ENCODE assay signal across 24 cellular contexts in the genomic region with DNA sequence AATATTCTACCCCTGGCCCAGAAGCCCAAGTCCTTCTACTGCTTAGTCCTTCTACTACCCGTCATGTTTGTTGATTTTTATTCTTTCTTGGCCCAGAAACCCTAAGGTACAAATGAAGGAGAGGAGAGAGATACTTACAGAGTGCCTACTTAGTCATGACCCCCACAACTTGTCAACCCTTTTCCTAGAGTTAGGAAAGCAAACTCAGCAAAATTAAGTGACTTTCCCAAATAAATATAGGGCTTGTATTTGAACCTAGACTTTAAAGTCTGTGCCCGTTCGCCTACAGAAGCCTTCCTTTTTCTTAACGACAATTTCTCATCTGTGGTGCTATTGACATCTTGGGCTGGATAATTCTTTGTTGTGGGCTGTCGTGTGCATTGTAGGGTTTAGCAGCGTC.
A peak's percentile ranks its signal among the peaks of the same experiment; 100 is the strongest.
DNase-seq lines count a peak whose midpoint lies in the region; ATAC-seq, FAIRE-seq and TF ChIP-seq lines count a peak whose summit lies in the region.
"Had no signal": no experiment of that assay in that cellular context is flagged by ENCODE, and none has a peak within 500 bp of the region (broad histone marks: within the 10 kb centered on the region; RNA-seq: fewer than 3 reads in every experiment).

No MANE protein-coding gene starts in this region.

- DNase-seq in HepG2 (ENCODE audit: low spot score) (no peak), right lobe of liver (no peak), HT-29 (ENCODE audit: low spot score) (no peak), mammary epithelial cell (no peak)
- DNase-seq: ACHN; AML-193; BE2C; C1 segment of cervical spinal cord; Calu3; CD4-positive, alpha-beta memory T cell; COR-L47; DMS53; DMS79 treated with DMSO at 0.1 percent for 48 hours; GF-D8; GOT3; HFFc6 had no signal

- H4K20me1 ChIP-seq in HepG2 (ENCODE audit: insufficient read depth, low read length) (no peaks in the 10 kb centered on the region), mammary epithelial cell (ENCODE audit: insufficient read depth, low read length) (no peaks in the 10 kb centered on the region)

- H3K4me3 ChIP-seq in HepG2 (replicated peaks in 1 of 3; ENCODE audit: insufficient read depth in 1 of 3, low read depth in 2 of 3, low read length in 3 of 3) (no peak overlapping the region), right lobe of liver (no peak overlapping the region), iPS-15b (ENCODE audit: low read depth, low read length) (no peak overlapping the region), mammary epithelial cell (replicated peaks in 1 of 3; ENCODE audit: insufficient read depth in 1 of 3, low read depth in 2 of 3, low read length in 3 of 3) (no peak overlapping the region)
- H3K4me3 ChIP-seq: HAP-1 had no signal

- ATAC-seq in HepG2 (no peak), right lobe of liver (no peak), HG03520 (IDR thresholded peaks at IDR 0.05; ENCODE audit: unreplicated experiment) (no peak)

- TF ChIP-seq POLR2A in HepG2 (IDR thresholded peaks at IDR 0.05; ENCODE audit: insufficient read depth in 1 of 2, low read depth in 2 of 2, low read length in 2 of 2) (no peak), right lobe of liver (IDR thresholded peaks at IDR 0.05) (no peak)

- in situ Hi-C loops in HepG2 (cut with HindIII; ENCODE audit: extremely low pct_ligation_motif_present, low pct_unique_long_range_greater_than_20kb) (no loop called here), mammary epithelial cell (cut with MboI; ENCODE audit: low sequenced_read_pairs in 2 of 2) (no loop called here)

- intact Hi-C loops in HepG2 (cut with micrococcal nuclease; ENCODE audit: unreplicated experiment) (no loop called here), right lobe of liver (cut with DNase I) (no loop called here), mammary epithelial cell (cut with micrococcal nuclease) (no loop called here)

- H3K36me3 ChIP-seq in HepG2 (replicated peaks in 1 of 2; ENCODE audit: control insufficient read depth in 1 of 2, insufficient read depth in 2 of 2, low read length in 2 of 2), result no peaks in the 10 kb centered on the region
- no peaks in the 10 kb centered on the region for H3K36me3 ChIP-seq in right lobe of liver
- H3K36me3 ChIP-seq in KOPT-K1 (ENCODE audit: insufficient read depth, low read length), result no peaks in the 10 kb centered on the region
- peaks cover 12% of the 10 kb centered on the region for H3K36me3 ChIP-seq in iPS-15b (ENCODE audit: control insufficient read depth, insufficient read depth, low read length)
- H3K36me3 ChIP-seq in mammary epithelial cell (ENCODE audit: insufficient read depth, low read length), result no peaks in the 10 kb centered on the region
- H3K36me3 ChIP-seq: HAP-1 had no signal

- H3K79me2 ChIP-seq in HepG2 (ENCODE audit: insufficient read depth, low read length) (no peaks in the 10 kb centered on the region), mammary epithelial cell (ENCODE audit: insufficient read depth, low read length) (no peaks in the 10 kb centered on the region)

- dilution Hi-C loops in mammary epithelial cell (cut with HindIII; ENCODE audit: low sequenced_read_pairs), result loop anchor here (5.0 kb wide), 1 partner anchor 46 kb away; a partner anchor contains a TSS

- H3K9me3 ChIP-seq in HepG2 (ENCODE audit: low read length), result no peaks in the 10 kb centered on the region
- no peaks in the 10 kb centered on the region for H3K9me3 ChIP-seq in right lobe of liver
- no peaks in the 10 kb centered on the region for H3K9me3 ChIP-seq in KOPT-K1 (ENCODE audit: insufficient read depth, low read length, poor library complexity, severe bottlenecking)
- no peaks in the 10 kb centered on the region for H3K9me3 ChIP-seq in iPS-15b (ENCODE audit: control insufficient read depth, insufficient read depth, low read length)
- no peaks in the 10 kb centered on the region for H3K9me3 ChIP-seq in mammary epithelial cell (replicated peaks; ENCODE audit: insufficient read depth, low read length)
- H3K9me3 ChIP-seq: BE2C, HAP-1 had no signal

- POLR2A ChIA-PET in HepG2 (lab: Yijun Ruan, JAX), result no interaction called here

- WGBS in HepG2 (ENCODE audit: low lambda C conversion rate), result 64% methylated on average over 6 of the region's 6 CpGs
- 80% methylated on average over 6 of the region's 6 CpGs for WGBS in right lobe of liver (ENCODE audit: insufficient coverage, low coverage, low lambda C conversion rate, missing lambda C conversion rate)
- WGBS in mammary epithelial cell (ENCODE audit: low coverage, missing lambda C conversion rate), result 89% methylated on average over 6 of the region's 6 CpGs

- no peaks in the 10 kb centered on the region for H3K27me3 ChIP-seq in HepG2 (ENCODE audit: control insufficient read depth in 1 of 2, insufficient read depth in 2 of 2, low read length in 2 of 2)
- no peaks in the 10 kb centered on the region for H3K27me3 ChIP-seq in right lobe of liver
- no peaks in the 10 kb centered on the region for H3K27me3 ChIP-seq in iPS-15b (ENCODE audit: control insufficient read depth, insufficient read depth, low read length)
- no peaks in the 10 kb centered on the region for H3K27me3 ChIP-seq in mammary epithelial cell (ENCODE audit: insufficient read depth, low read length)
- H3K27me3 ChIP-seq: BE2C had no signal

- H3K9ac ChIP-seq in HepG2 (ENCODE audit: insufficient read depth, low read depth, low read length), result no peak overlapping the region
- H3K9ac ChIP-seq in iPS-15b (ENCODE audit: low read depth, low read length), result peak overlapping the region; percentile 24
- H3K9ac ChIP-seq in mammary epithelial cell (ENCODE audit: insufficient read depth, low read length), result no peak overlapping the region

- H3K4me2 ChIP-seq in HepG2 (ENCODE audit: low read depth, low read length) (no peak overlapping the region), mammary epithelial cell (ENCODE audit: insufficient read depth, low read depth, low read length) (no peak overlapping the region)

- H2AFZ ChIP-seq in HepG2 (ENCODE audit: low read length) (no peak overlapping the region), mammary epithelial cell (ENCODE audit: low read depth, low read length) (no peak overlapping the region)

- BruUV-seq in HepG2 (replicated peaks; lab: Mats Ljungman, UMichigan) (no TSS peak), mammary epithelial cell (replicated peaks; lab: Mats Ljungman, UMichigan) (no TSS peak)

- TF ChIP-seq EP300 in HepG2 (IDR thresholded peaks at IDR 0.05; ENCODE audit: low read depth in 2 of 2, low read length in 2 of 2) (no peak), HepG2 (CRISPR knock-in tag; IDR thresholded peaks at IDR 0.05; ENCODE audit: borderline replicate concordance) (no peak)

- no peak for TF ChIP-seq RAD21 in HepG2 (CRISPR knock-in tag; IDR thresholded peaks at IDR 0.05)

- no peaks in the 10 kb centered on the region for H3K4me1 ChIP-seq in HepG2 (ENCODE audit: insufficient read depth, low read length)
- H3K4me1 ChIP-seq in right lobe of liver, result peaks cover 0 to 10% (median 3%) of the 10 kb centered on the region in 4 donors
- H3K4me1 ChIP-seq in iPS-15b (ENCODE audit: control insufficient read depth, insufficient read depth, low read length), result no peaks in the 10 kb centered on the region
- H3K4me1 ChIP-seq in mammary epithelial cell (ENCODE audit: insufficient read depth, low read length), result peaks cover 3% of the 10 kb centered on the region
- H3K4me1 ChIP-seq: BE2C had no signal

- FAIRE-seq in HepG2 (lab: Jason Lieb, UNC), result no peak
- FAIRE-seq: A204.1, GM12892, H54 had no signal

- TF ChIP-seq CTCF in HepG2 (CRISPR knock-in tag; IDR thresholded peaks at IDR 0.05) (no peak), right lobe of liver (IDR thresholded peaks at IDR 0.05) (no peak), mammary epithelial cell (conservative IDR thresholded peaks at IDR 0.05 in 1 of 2, IDR thresholded peaks at IDR 0.05 in 1 of 2; ENCODE audit: extremely low read depth in 1 of 2, insufficient read depth in 1 of 2, low read depth in 1 of 2, low read length in 2 of 2) (no peak)

- CTCF ChIA-PET in HepG2 (lab: Yijun Ruan, JAX; ENCODE audit: low intra/inter-chr PET ratio, low total read pairs), result no interaction called here
- CTCF ChIA-PET in mammary epithelial cell (lab: Charles Lee; ENCODE audit: low non-redundant PET), result no interaction called here

- no peak overlapping the region for H3K27ac ChIP-seq in HepG2 (ENCODE audit: extremely low read length, insufficient read depth, low read length)
- H3K27ac ChIP-seq in right lobe of liver, result no peak overlapping the region
- peak overlapping the region; percentile 42 for H3K27ac ChIP-seq in KOPT-K1 (ENCODE audit: low read depth, low read length, poor library complexity, severe bottlenecking)
- H3K27ac ChIP-seq in mammary epithelial cell (ENCODE audit: insufficient read depth, low read depth, low read length), result no peak overlapping the region
- H3K27ac ChIP-seq: 22Rv1 had no signal

TF ChIP-seq in HepG2, 621 proteins besides CTCF, POLR2A, EP300 and RAD21:
- TF ChIP-seq MAFF (IDR thresholded peaks at IDR 0.05; ENCODE audit: low read depth, low read length) (peak; percentile 76), REPIN1 (CRISPR knock-in tag; IDR thresholded peaks at IDR 0.05; ENCODE audit: borderline replicate concordance, low read depth) (no peak), MAFK (conservative IDR thresholded peaks at IDR 0.05 in 1 of 2, IDR thresholded peaks at IDR 0.05 in 1 of 2; ENCODE audit: low read length in 2 of 2) (peak; percentile 75 to 78)
